In genomic region chr6:133301739-133302138, GRCh38 we compare ENCODE assay signal across 21 cellular contexts.
"Had no signal": no experiment of that assay in that cellular context is flagged by ENCODE, and none has a peak within 500 bp of the region (broad histone marks: within the 10 kb centered on the region; RNA-seq: fewer than 3 reads in every experiment).

No MANE protein-coding gene starts in this region.

- H3K9me3 Mint-ChIP-seq: endodermal cell; naive thymus-derived CD8-positive, alpha-beta T cell; neural crest cell had no signal

- H3K4me3 Mint-ChIP-seq: endodermal cell; naive thymus-derived CD8-positive, alpha-beta T cell; neural crest cell had no signal

- H3K27ac Mint-ChIP-seq: endodermal cell; naive thymus-derived CD8-positive, alpha-beta T cell had no signal

- H3K36me3 ChIP-seq: heart left ventricle, suprapubic skin, thyroid gland, upper lobe of left lung, uterus had no signal

- H3K4me1 Mint-ChIP-seq: naive thymus-derived CD8-positive, alpha-beta T cell; neural crest cell had no signal

- H3K4me3 ChIP-seq: coronary artery, heart left ventricle, mucosa of descending colon, suprapubic skin, thyroid gland, upper lobe of left lung, uterus had no signal

- H3K4me1 ChIP-seq: suprapubic skin, thyroid gland, upper lobe of left lung, uterus had no signal

- DNase-seq: effector CD4-positive, alpha-beta T cell; endodermal cell; erythroblast; heart left ventricle; hippocampal formation; kidney glomerular epithelial cell; mammary epithelial cell; mucosa of descending colon; naive thymus-derived CD8-positive, alpha-beta T cell; posterior cingulate gyrus; small intestine; stimulated activated CD4-positive, alpha-beta T cell treated with anti-CD3 and anti-CD28 coated beads, Interleukin-12 subunit alpha, Interleukin-12 subunit beta, amount 100 ng/mL, for 4 hours; stimulated activated naive CD4-positive, alpha-beta T cell treated with Interleukin-2 at 50 U/mL for 16 hours; thyroid gland; upper lobe of left lung; uterus had no signal

- H3K27ac ChIP-seq: coronary artery, heart left ventricle, suprapubic skin, thyroid gland, upper lobe of left lung, uterus had no signal

- ATAC-seq: heart left ventricle; left lobe of liver; mucosa of descending colon; naive thymus-derived CD8-positive, alpha-beta T cell; sciatic nerve had no signal

- H3K36me3 Mint-ChIP-seq: naive thymus-derived CD8-positive, alpha-beta T cell had no signal

- H3K27me3 ChIP-seq: heart left ventricle, suprapubic skin, thyroid gland, upper lobe of left lung, uterus had no signal

- H3K9me3 ChIP-seq: heart left ventricle, mucosa of descending colon, suprapubic skin, thyroid gland, upper lobe of left lung, uterus had no signal
